In genomic region chr1:182641561-182641960, GRCh38 we compare ENCODE assay signal across 26 cellular contexts. TPM values are rescaled to one million over a fixed set of nuclear protein-coding genes. Genes with fewer than 3 reads are reported as not detected.
"Had no signal": no experiment of that assay in that cellular context is flagged by ENCODE, and none has a peak within 500 bp of the region (broad histone marks: within the 10 kb centered on the region; RNA-seq: fewer than 3 reads in every experiment).

No MANE protein-coding gene starts in this region.

- H3K27ac Mint-ChIP-seq: activated CD4-positive, alpha-beta memory T cell treated with anti-CD3 and anti-CD28 coated beads, Interleukin-2, amount 10 ng/mL, durations not matched to agents 7 days and 5 days; activated CD4-positive, alpha-beta T cell treated with anti-CD3 and anti-CD28 coated beads, Interleukin-2, amount 10 ng/mL, durations not matched to agents 24 days and 14 days; activated naive CD4-positive, alpha-beta T cell treated with anti-CD3 and anti-CD28 coated beads for 36 hours; activated naive CD8-positive, alpha-beta T cell treated with anti-CD3 and anti-CD28 coated beads, Interleukin-2, amount 10 ng/mL, durations not matched to agents 7 days and 5 days; activated T-cell treated with anti-CD3 and anti-CD28 coated beads, Interleukin-2, amount 50 U/mL, for 72 hours; memory B cell; nephron; stimulated activated naive B cell treated with anti-CD40 and anti-IgM and Interleukin-4, amounts not matched to agents 10 μg/mL and 1 μg/mL and 100 μg/mL, for 72 hours had no signal

- H2AFZ ChIP-seq: parathyroid adenoma had no signal

- H3K36me3 ChIP-seq: gastroesophageal sphincter, transverse colon, uterus had no signal

- H3K79me2 ChIP-seq: parathyroid adenoma had no signal

- H3K36me3 Mint-ChIP-seq: memory B cell; stimulated activated naive B cell treated with anti-CD40 and anti-IgM and Interleukin-4, amounts not matched to agents 10 μg/mL and 1 μg/mL and 100 μg/mL, for 72 hours had no signal

- DNase-seq: activated CD4-positive, alpha-beta memory T cell treated with anti-CD3 and anti-CD28 coated beads, Interleukin-2, amount 10 ng/mL, durations not matched to agents 7 days and 5 days; activated CD4-positive, alpha-beta T cell treated with anti-CD3 and anti-CD28 coated beads, Interleukin-2, amount 10 ng/mL, durations not matched to agents 24 days and 14 days; activated effector memory CD4-positive, alpha-beta T cell treated with Interleukin-2 at 50 U/mL for 16 hours; activated naive CD4-positive, alpha-beta T cell treated with anti-CD3 and anti-CD28 coated beads for 36 hours; activated naive CD8-positive, alpha-beta T cell treated with anti-CD3 and anti-CD28 coated beads, Interleukin-2, amount 10 ng/mL, durations not matched to agents 7 days and 5 days; activated T-cell treated with anti-CD3 and anti-CD28 coated beads, Interleukin-2, amount 50 U/mL, for 72 hours; amniotic stem cell; cerebellar nuclear complex; head of caudate nucleus; hypothalamus; small intestine; stimulated activated naive B cell treated with anti-CD40 and anti-IgM and Interleukin-4, amounts not matched to agents 10 μg/mL and 1 μg/mL and 100 μg/mL, for 72 hours; transverse colon; uterus had no signal

- H3K27me3 ChIP-seq: gastroesophageal sphincter, transverse colon, uterus had no signal

- H3K9me3 ChIP-seq: gastroesophageal sphincter, transverse colon, uterus had no signal

- H3K4me3 ChIP-seq: coronary artery, gastroesophageal sphincter, transverse colon, uterus had no signal

- H3K4me3 Mint-ChIP-seq: activated CD4-positive, alpha-beta memory T cell treated with anti-CD3 and anti-CD28 coated beads, Interleukin-2, amount 10 ng/mL, durations not matched to agents 7 days and 5 days; activated CD4-positive, alpha-beta T cell treated with anti-CD3 and anti-CD28 coated beads, Interleukin-2, amount 10 ng/mL, durations not matched to agents 24 days and 14 days; activated naive CD4-positive, alpha-beta T cell treated with anti-CD3 and anti-CD28 coated beads for 36 hours; activated naive CD8-positive, alpha-beta T cell treated with anti-CD3 and anti-CD28 coated beads, Interleukin-2, amount 10 ng/mL, durations not matched to agents 7 days and 5 days; activated T-cell treated with anti-CD3 and anti-CD28 coated beads, Interleukin-2, amount 50 U/mL, for 72 hours; memory B cell; nephron; stimulated activated naive B cell treated with anti-CD40 and anti-IgM and Interleukin-4, amounts not matched to agents 10 μg/mL and 1 μg/mL and 100 μg/mL, for 72 hours had no signal

- H3K4me1 Mint-ChIP-seq: activated CD4-positive, alpha-beta memory T cell treated with anti-CD3 and anti-CD28 coated beads, Interleukin-2, amount 10 ng/mL, durations not matched to agents 7 days and 5 days; activated CD4-positive, alpha-beta T cell treated with anti-CD3 and anti-CD28 coated beads, Interleukin-2, amount 10 ng/mL, durations not matched to agents 24 days and 14 days; activated naive CD8-positive, alpha-beta T cell treated with anti-CD3 and anti-CD28 coated beads, Interleukin-2, amount 10 ng/mL, durations not matched to agents 7 days and 5 days had no signal

- H3K9me3 Mint-ChIP-seq: activated CD4-positive, alpha-beta memory T cell treated with anti-CD3 and anti-CD28 coated beads, Interleukin-2, amount 10 ng/mL, durations not matched to agents 7 days and 5 days; activated naive CD4-positive, alpha-beta T cell treated with anti-CD3 and anti-CD28 coated beads for 36 hours; activated naive CD8-positive, alpha-beta T cell treated with anti-CD3 and anti-CD28 coated beads, Interleukin-2, amount 10 ng/mL, durations not matched to agents 7 days and 5 days; memory B cell; nephron; stimulated activated naive B cell treated with anti-CD40 and anti-IgM and Interleukin-4, amounts not matched to agents 10 μg/mL and 1 μg/mL and 100 μg/mL, for 72 hours had no signal

- H3K27ac ChIP-seq: coronary artery, epithelial cell of prostate, gastroesophageal sphincter, parathyroid adenoma, transverse colon, uterus, VCaP had no signal

- ATAC-seq: activated CD4-positive, CD25-positive, alpha-beta regulatory T cell treated with anti-CD3 and anti-CD28 coated beads, Interleukin-2, amount 50 U/mL, for 24 hours; activated T-cell treated with anti-CD3 and anti-CD28 coated beads, Interleukin-2, amount 50 U/mL, for 72 hours; gastroesophageal sphincter; sciatic nerve; stimulated activated naive B cell treated with anti-CD40 and anti-IgM and Interleukin-4, amounts not matched to agents 10 μg/mL and 1 μg/mL and 100 μg/mL, for 72 hours had no signal

- H3K4me1 ChIP-seq: gastroesophageal sphincter, parathyroid adenoma, transverse colon, uterus had no signal

RNA-seq across cellular contexts. Expression of gene RGS8, which starts 42.8 kb away (rescaled TPM):
- total RNA-seq: activated CD4-positive, alpha-beta memory T cell treated with anti-CD3 and anti-CD28 coated beads, Interleukin-2, amount 10 ng/mL, durations not matched to agents 7 days and 5 days; activated CD4-positive, alpha-beta T cell treated with anti-CD3 and anti-CD28 coated beads, Interleukin-2, amount 10 ng/mL, durations not matched to agents 24 days and 14 days; activated naive CD4-positive, alpha-beta T cell treated with anti-CD3 and anti-CD28 coated beads for 36 hours; activated naive CD8-positive, alpha-beta T cell treated with anti-CD3 and anti-CD28 coated beads, Interleukin-2, amount 10 ng/mL, durations not matched to agents 7 days and 5 days; gastroesophageal sphincter; lower leg skin; mononuclear cell; myocyte; uterus had no signal
